ENCODE assay signal across 8 cellular contexts in genomic region chr17:28710948-28711722, GRCh38. TPM values are rescaled to one million over a fixed set of nuclear protein-coding genes. Genes with fewer than 3 reads are reported as not detected.
DNase-seq lines count a peak whose midpoint lies in the region; ATAC-seq and TF ChIP-seq lines count a peak whose summit lies in the region.

No MANE protein-coding gene starts in this region.

- DNase-seq in AG20443 (ENCODE audit: low spot score) = peak; percentile 95
- DNase-seq in NCI-H524 treated with DMSO at 0.1 percent for 48 hours (lab: John Stamatoyannopoulos, UW) = peak; percentile 86
- DNase-seq in activated CD4-positive, alpha-beta T cell treated with anti-CD3 and anti-CD28 coated beads, Interleukin-2, amount 10 ng/mL, durations not matched to agents 7 days and 5 days = peak; percentile 88
- peak; percentile 77 for DNase-seq in dedifferentiated amniotic fluid mesenchymal stem cell (ENCODE audit: extremely low spot score)
- peak; percentile 93 to 97 for DNase-seq in left lung
- peak; percentile 89 to 96 for DNase-seq in stimulated activated CD4-positive, alpha-beta T cell treated with anti-CD3 and anti-CD28 coated beads, Interleukin-2, amount 100 ng/mL, for 24 hours

- H3K36me3 Mint-ChIP-seq in activated CD4-positive, alpha-beta T cell treated with anti-CD3 and anti-CD28 coated beads, Interleukin-2, amount 10 ng/mL, durations not matched to agents 7 days and 5 days (ENCODE audit: low read depth) = no peaks in the 10 kb centered on the region

- peak overlapping the region; percentile 81 to 91 for H3K27ac ChIP-seq in left lung

- no peaks in the 10 kb centered on the region for H3K27me3 ChIP-seq in left lung

- peaks cover 5 to 28% of the 10 kb centered on the region in 2 donors for H3K4me1 ChIP-seq in left lung

- H3K27ac Mint-ChIP-seq in activated CD4-positive, alpha-beta T cell treated with anti-CD3 and anti-CD28 coated beads, Interleukin-2, amount 10 ng/mL, durations not matched to agents 7 days and 5 days = peak overlapping the region; percentile 94

- no peak for TF ChIP-seq CTCF in left lung (IDR thresholded peaks at IDR 0.05)

- H3K9me3 ChIP-seq in left lung = no peaks in the 10 kb centered on the region

- peaks cover 0 to 25% of the 10 kb centered on the region in 2 donors for H3K36me3 ChIP-seq in left lung

- peaks cover 13% of the 10 kb centered on the region for H3K27me3 Mint-ChIP-seq in activated CD4-positive, alpha-beta T cell treated with anti-CD3 and anti-CD28 coated beads, Interleukin-2, amount 10 ng/mL, durations not matched to agents 7 days and 5 days

- peak overlapping the region; percentile 74 for H3K4me3 Mint-ChIP-seq in activated CD4-positive, alpha-beta T cell treated with anti-CD3 and anti-CD28 coated beads, Interleukin-2, amount 10 ng/mL, durations not matched to agents 7 days and 5 days

- peak overlapping the region; percentile 56 to 74 for H3K4me3 ChIP-seq in left lung

- POLR2A ChIA-PET in activated CD4-positive, alpha-beta T cell treated with anti-CD3 and anti-CD28 coated beads, Interleukin-2, amount 10 ng/mL, durations not matched to agents 7 days and 5 days (lab: Charles Lee) = interaction anchor here (0.5 to 1.0 kb wide), 4 partner anchors 8 to 71 kb away, joined by 3 to 6 read pairs (median 4); partner anchors contain the start of genes RPL23A, SDF2 and SUPT6H

- CTCF ChIA-PET in activated CD4-positive, alpha-beta T cell treated with anti-CD3 and anti-CD28 coated beads, Interleukin-2, amount 10 ng/mL, durations not matched to agents 7 days and 5 days (lab: Charles Lee) = interaction anchor here (0.6 to 7.7 kb wide), 17 partner anchors 8 to 230 kb away, joined by 3 to 69 read pairs (median 3); partner anchors contain the start of genes NEK8, RPL23A and TLCD1

- intact Hi-C loops in left lung (cut with DNase I) = no loop called here

- no peaks in the 10 kb centered on the region for H3K9me3 Mint-ChIP-seq in activated CD4-positive, alpha-beta T cell treated with anti-CD3 and anti-CD28 coated beads, Interleukin-2, amount 10 ng/mL, durations not matched to agents 7 days and 5 days

- ATAC-seq in GM19035 (IDR thresholded peaks at IDR 0.05; ENCODE audit: unreplicated experiment) = peak; percentile 77
- ATAC-seq in HG03378 (IDR thresholded peaks at IDR 0.05; ENCODE audit: unreplicated experiment) = peak; percentile 58
- peak; percentile 96 for ATAC-seq in left lung

- H3K4me1 Mint-ChIP-seq in activated CD4-positive, alpha-beta T cell treated with anti-CD3 and anti-CD28 coated beads, Interleukin-2, amount 10 ng/mL, durations not matched to agents 7 days and 5 days = peaks cover 21% of the 10 kb centered on the region

RNA-seq across cellular contexts. Expression of gene PROCA1, which starts 0.6 kb away (rescaled TPM):
- 1 to 10 TPM; 5.5 to 5.7 TPM for total RNA-seq in activated CD4-positive, alpha-beta T cell treated with anti-CD3 and anti-CD28 coated beads, Interleukin-2, amount 10 ng/mL, durations not matched to agents 7 days and 5 days
- total RNA-seq in left lung = 1 to 10 TPM; 1.9 to 2.0 TPM

RNA-seq across cellular contexts. Expression of gene RAB34, which starts 6.5 kb away (rescaled TPM):
- 10 to 100 TPM; 11.0 to 11.8 TPM for total RNA-seq in activated CD4-positive, alpha-beta T cell treated with anti-CD3 and anti-CD28 coated beads, Interleukin-2, amount 10 ng/mL, durations not matched to agents 7 days and 5 days
- 10 to 100 TPM; 79.4 to 79.5 TPM for total RNA-seq in left lung

RNA-seq across cellular contexts. Expression of gene RPL23A, which starts 8.7 kb away (rescaled TPM):
- total RNA-seq in activated CD4-positive, alpha-beta T cell treated with anti-CD3 and anti-CD28 coated beads, Interleukin-2, amount 10 ng/mL, durations not matched to agents 7 days and 5 days = 1,000 to 10,000 TPM; 1,884 to 2,250 TPM
- total RNA-seq in left lung = 1,000 to 10,000 TPM; 1,170 to 1,265 TPM

RNA-seq across cellular contexts. Expression of gene TLCD1, which starts 14.9 kb away (rescaled TPM):
- total RNA-seq in activated CD4-positive, alpha-beta T cell treated with anti-CD3 and anti-CD28 coated beads, Interleukin-2, amount 10 ng/mL, durations not matched to agents 7 days and 5 days = 1 to 10 TPM; 2.1 to 2.3 TPM
- 10 to 100 TPM; 18.4 to 20.7 TPM for total RNA-seq in left lung

RNA-seq across cellular contexts. Expression of gene NEK8, which starts 17.5 kb away (rescaled TPM):
- total RNA-seq in activated CD4-positive, alpha-beta T cell treated with anti-CD3 and anti-CD28 coated beads, Interleukin-2, amount 10 ng/mL, durations not matched to agents 7 days and 5 days = 1 to 10 TPM; 7.3 TPM
- total RNA-seq in left lung = 1 to 10 TPM; 5.6 to 7.5 TPM

Comparison
In these comparisons a context has a peak if more than half of its experiments do, and no peak if none do; other contexts are left out.
1. Peak in every context shown above with its lines: DNase-seq, ATAC-seq, H3K4me3 ChIP-seq and H3K27ac ChIP-seq.
2. RNA of gene RAB34, which starts 6.5 kb away (total RNA-seq): 79.4 to 79.5 TPM in left lung; 11.0 to 11.8 TPM in activated CD4-positive, alpha-beta T cell treated with anti-CD3 and anti-CD28 coated beads, Interleukin-2, amount 10 ng/mL, durations not matched to agents 7 days and 5 days; every median in the first group is over 4 times any median in the second.